12 cellular contexts compared by ENCODE assay signal in genomic region chr19:49663224-49663623, GRCh38. TPM values are rescaled to one million over a fixed set of nuclear protein-coding genes. Genes with fewer than 3 reads are reported as not detected.
DNase-seq lines count a peak whose midpoint lies in the region; ATAC-seq and TF ChIP-seq lines count a peak whose summit lies in the region.
"Had no signal": no experiment of that assay in that cellular context is flagged by ENCODE, and none has a peak within 500 bp of the region (broad histone marks: within the 10 kb centered on the region; RNA-seq: fewer than 3 reads in every experiment).

No MANE protein-coding gene starts in this region.

- H3K36me3 Mint-ChIP-seq in WTC11 = peaks cover 48% of the 10 kb centered on the region
- H3K36me3 Mint-ChIP-seq in immature natural killer cell = no peaks in the 10 kb centered on the region

- H3K27me3 Mint-ChIP-seq in WTC11 (ENCODE audit: low read depth) = no peaks in the 10 kb centered on the region; the same call in 1 of the 2 replicates
- H3K27me3 Mint-ChIP-seq in immature natural killer cell (ENCODE audit: low read depth in 3 of 3) = peaks cover 7 to 12% (median 11%) of the 10 kb centered on the region in 3 donors

- TF ChIP-seq CTCF in WTC11 (IDR thresholded peaks at IDR 0.05) = no peak
- no peak for TF ChIP-seq CTCF in upper lobe of right lung (IDR thresholded peaks at IDR 0.05)

- no peaks in the 10 kb centered on the region for H3K9me3 ChIP-seq in upper lobe of right lung

- H3K36me3 ChIP-seq in upper lobe of right lung = peaks cover 42% of the 10 kb centered on the region

- no peaks in the 10 kb centered on the region for H3K27me3 ChIP-seq in upper lobe of right lung
- H3K27me3 ChIP-seq: brain microvascular endothelial cell had no signal

- intact Hi-C loops in Right ventricle myocardium inferior (cut with DNase I) = no loop called here
- intact Hi-C loops in Right ventricle myocardium superior (cut with DNase I) = no loop called here
- intact Hi-C loops in upper lobe of right lung (cut with DNase I) = no loop called here

- no peak overlapping the region for H3K4me3 ChIP-seq in upper lobe of right lung

- peak overlapping the region; percentile 76 for H3K27ac ChIP-seq in upper lobe of right lung
- H3K27ac ChIP-seq: brain microvascular endothelial cell had no signal

- peak overlapping the region; percentile 30; the same call in 1 of the 2 replicates for H3K4me3 Mint-ChIP-seq in WTC11
- peak overlapping the region; percentile 96 to 99 (median 97) for H3K4me3 Mint-ChIP-seq in immature natural killer cell

- POLR2A ChIA-PET in WTC11 (lab: Charles Lee) = interaction anchor here (2.7 kb wide), 1 partner anchor 13 kb away, joined by 29 read pairs; the partner anchor contains the start of gene PRMT1

- H3K4me1 Mint-ChIP-seq in WTC11 (peaks cover 12% of the 10 kb centered on the region), immature natural killer cell (peaks cover 44 to 50% of the 10 kb centered on the region in 2 donors)

- H3K9me3 Mint-ChIP-seq in WTC11 = peaks cover 7% of the 10 kb centered on the region
- H3K9me3 Mint-ChIP-seq in immature natural killer cell = no peaks in the 10 kb centered on the region

- H3K27ac Mint-ChIP-seq in WTC11 (no peak overlapping the region), immature natural killer cell (peak overlapping the region; percentile 93 to 99 (median 96))

- H3K4me1 ChIP-seq in upper lobe of right lung = peaks cover 16% of the 10 kb centered on the region

- CTCF ChIA-PET in WTC11 (lab: Charles Lee) = interaction anchor here (1.3 to 3.6 kb wide), 4 partner anchors 12 to 117 kb away, joined by 4 to 35 read pairs (median 11); partner anchors contain the start of genes PRMT1 and SCAF1

- DNase-seq in Right ventricle myocardium inferior (ENCODE audit: missing footprints) (peak; percentile 9), Right ventricle myocardium superior (no peak), WTC11 (ENCODE audit: low spot score) (no peak), immature natural killer cell (no peak), upper lobe of right lung (no peak), HUDEP-2 (lab: John Stamatoyannopoulos, UW; ENCODE audit: unreplicated experiment in 76 of 76) (no peak), anterior cingulate cortex (lab: John Stamatoyannopoulos, UW) (no peak), NCI-H1436 treated with DMSO at 0.1 percent for 48 hours (lab: John Stamatoyannopoulos, UW) (no peak)
- DNase-seq: activated CD8-positive, alpha-beta memory T cell treated with anti-CD3 and anti-CD28 coated beads for 24 hours; brain microvascular endothelial cell; hippocampal formation; NCI-H1105 treated with DMSO at 0.1 percent for 48 hours had no signal

- no peak for ATAC-seq in Right ventricle myocardium inferior
- no peak for ATAC-seq in Right ventricle myocardium superior (ENCODE audit: poor library complexity)
- no peak for ATAC-seq in WTC11
- no peak for ATAC-seq in upper lobe of right lung

TF ChIP-seq in WTC11, 78 proteins besides CTCF, POLR2A, EP300 and RAD21:
- TF ChIP-seq MXD4 (CRISPR knock-in tag; IDR thresholded peaks at IDR 0.05; ENCODE audit: borderline replicate concordance) (no peak), ATF2 (CRISPR knock-in tag; IDR thresholded peaks at IDR 0.05; ENCODE audit: borderline replicate concordance, low read depth) (no peak), SOX15 (CRISPR knock-in tag; IDR thresholded peaks at IDR 0.05) (no peak)
- TF ChIP-seq, protein P1, sequence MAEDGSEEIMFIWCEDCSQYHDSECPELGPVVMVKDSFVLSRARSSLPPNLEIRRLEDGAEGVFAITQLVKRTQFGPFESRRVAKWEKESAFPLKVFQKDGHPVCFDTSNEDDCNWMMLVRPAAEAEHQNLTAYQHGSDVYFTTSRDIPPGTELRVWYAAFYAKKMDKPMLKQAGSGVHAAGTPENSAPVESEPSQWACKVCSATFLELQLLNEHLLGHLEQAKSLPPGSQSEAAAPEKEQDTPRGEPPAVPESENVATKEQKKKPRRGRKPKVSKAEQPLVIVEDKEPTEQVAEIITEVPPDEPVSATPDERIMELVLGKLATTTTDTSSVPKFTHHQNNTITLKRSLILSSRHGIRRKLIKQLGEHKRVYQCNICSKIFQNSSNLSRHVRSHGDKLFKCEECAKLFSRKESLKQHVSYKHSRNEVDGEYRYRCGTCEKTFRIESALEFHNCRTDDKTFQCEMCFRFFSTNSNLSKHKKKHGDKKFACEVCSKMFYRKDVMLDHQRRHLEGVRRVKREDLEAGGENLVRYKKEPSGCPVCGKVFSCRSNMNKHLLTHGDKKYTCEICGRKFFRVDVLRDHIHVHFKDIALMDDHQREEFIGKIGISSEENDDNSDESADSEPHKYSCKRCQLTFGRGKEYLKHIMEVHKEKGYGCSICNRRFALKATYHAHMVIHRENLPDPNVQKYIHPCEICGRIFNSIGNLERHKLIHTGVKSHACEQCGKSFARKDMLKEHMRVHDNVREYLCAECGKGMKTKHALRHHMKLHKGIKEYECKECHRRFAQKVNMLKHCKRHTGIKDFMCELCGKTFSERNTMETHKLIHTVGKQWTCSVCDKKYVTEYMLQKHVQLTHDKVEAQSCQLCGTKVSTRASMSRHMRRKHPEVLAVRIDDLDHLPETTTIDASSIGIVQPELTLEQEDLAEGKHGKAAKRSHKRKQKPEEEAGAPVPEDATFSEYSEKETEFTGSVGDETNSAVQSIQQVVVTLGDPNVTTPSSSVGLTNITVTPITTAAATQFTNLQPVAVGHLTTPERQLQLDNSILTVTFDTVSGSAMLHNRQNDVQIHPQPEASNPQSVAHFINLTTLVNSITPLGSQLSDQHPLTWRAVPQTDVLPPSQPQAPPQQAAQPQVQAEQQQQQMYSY (CRISPR knock-in tag; IDR thresholded peaks at IDR 0.05) = no peak
- TF ChIP-seq, protein P2, sequence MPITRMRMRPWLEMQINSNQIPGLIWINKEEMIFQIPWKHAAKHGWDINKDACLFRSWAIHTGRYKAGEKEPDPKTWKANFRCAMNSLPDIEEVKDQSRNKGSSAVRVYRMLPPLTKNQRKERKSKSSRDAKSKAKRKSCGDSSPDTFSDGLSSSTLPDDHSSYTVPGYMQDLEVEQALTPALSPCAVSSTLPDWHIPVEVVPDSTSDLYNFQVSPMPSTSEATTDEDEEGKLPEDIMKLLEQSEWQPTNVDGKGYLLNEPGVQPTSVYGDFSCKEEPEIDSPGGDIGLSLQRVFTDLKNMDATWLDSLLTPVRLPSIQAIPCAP (CRISPR knock-in tag; IDR thresholded peaks at IDR 0.05) = no peak

RNA-seq across cellular contexts. Expression of gene IRF3, which starts 2.4 kb away (rescaled TPM):
- total RNA-seq in Right ventricle myocardium inferior (36.4 TPM), Right ventricle myocardium superior (29.9 TPM), WTC11 (2021) (149 to 165 TPM (median 154 TPM) in 3 replicates), upper lobe of right lung (86.4 TPM)
- 10 to 100 TPM; 63.8 to 82.0 (median 78.9) TPM for polyA plus RNA-seq in immature natural killer cell

RNA-seq across cellular contexts. Expression of gene BCL2L12, which starts 2.5 kb away (rescaled TPM):
- total RNA-seq in Right ventricle myocardium inferior (10.6 TPM), Right ventricle myocardium superior (10.8 TPM), WTC11 (2021) (139 to 146 TPM (median 140 TPM) in 3 replicates), upper lobe of right lung (15.8 TPM)
- polyA plus RNA-seq in immature natural killer cell = 10 to 100 TPM; 12.0 to 21.1 (median 20.4) TPM

RNA-seq across cellular contexts. Expression of gene PRMT1, which starts 13.8 kb away (rescaled TPM):
- 122 TPM for total RNA-seq in Right ventricle myocardium inferior
- 110 TPM for total RNA-seq in Right ventricle myocardium superior
- 500 to 527 TPM (median 518 TPM) in 3 replicates for total RNA-seq in WTC11 (2021)
- polyA plus RNA-seq in immature natural killer cell = 100 to 1,000 TPM; 125 to 204 (median 188) TPM
- 90.8 TPM for total RNA-seq in upper lobe of right lung

RNA-seq across cellular contexts. Expression of gene SCAF1, which starts 21.2 kb away (rescaled TPM):
- 42.5 TPM for total RNA-seq in Right ventricle myocardium inferior
- total RNA-seq in Right ventricle myocardium superior = 42.0 TPM
- 103 to 109 TPM (median 105 TPM) in 3 replicates for total RNA-seq in WTC11 (2021)
- polyA plus RNA-seq in immature natural killer cell = 1 to 10 TPM in 1 of 3 donors, under 1 TPM in 1, not detected in 1; 0.87 to 2.6 TPM
- total RNA-seq in upper lobe of right lung = 67.9 TPM

RNA-seq across cellular contexts. Expression of gene RRAS, which starts 23.3 kb away (rescaled TPM):
- total RNA-seq in Right ventricle myocardium inferior = 120 TPM
- 105 TPM for total RNA-seq in Right ventricle myocardium superior
- total RNA-seq in WTC11 (2021) = 11.4 to 17.9 TPM (median 15.7 TPM) in 3 replicates
- 10 to 100 TPM in 2 of 3 donors, 1 to 10 TPM in 1; 9.0 to 17.3 (median 13.5) TPM for polyA plus RNA-seq in immature natural killer cell
- 138 TPM for total RNA-seq in upper lobe of right lung
